In genomic region chr1:117352695-117353094, GRCh38 we compare ENCODE assay signal across 2 cellular contexts. TPM values are rescaled to one million over a fixed set of nuclear protein-coding genes. Genes with fewer than 3 reads are reported as not detected.
DNase-seq lines count a peak whose midpoint lies in the region; ATAC-seq, FAIRE-seq and TF ChIP-seq lines count a peak whose summit lies in the region.
"Not testable (repeated sequence)": the region's sequence is repeated elsewhere in the genome, so short reads cannot be mapped to it uniquely, and the experiment has no call there.

No MANE protein-coding gene starts in this region.

- TF ChIP-seq CTCF in HEK293 (tag by site-specific recombination; IDR thresholded peaks at IDR 0.05); K562 (IDR thresholded peaks at IDR 0.05 in 2 of 3, conservative IDR thresholded peaks at IDR 0.05 in 1 of 3; ENCODE audit: insufficient read depth in 2 of 3, low read depth in 1 of 3, low read length in 3 of 3): not testable (repeated sequence)

- in situ Hi-C loops in K562 (cut with MboI): not testable (repeated sequence)

- 44% methylated on average over 2 of the region's 3 CpGs for WGBS in K562 (ENCODE audit: insufficient coverage, low coverage, missing lambda C conversion rate)

- H3K4me3 ChIP-seq in HEK293 (ENCODE audit: low read depth, low read length); K562: not testable (repeated sequence)

- not testable (repeated sequence) for H3K27me3 ChIP-seq in K562 (ENCODE audit: control insufficient read depth in 2 of 2, insufficient read depth in 2 of 2, low read length in 2 of 2)

- DNase-seq in K562 (ENCODE audit: extremely low read depth in 1 of 4, low spot score in 3 of 4): not testable (repeated sequence)

- H3K36me3 ChIP-seq in HEK293 (ENCODE audit: control insufficient read depth in 2 of 2, insufficient read depth in 1 of 2, low read length in 2 of 2); K562 (ENCODE audit: control insufficient read depth, insufficient read depth, low read length): not testable (repeated sequence)

- ATAC-seq in K562: not testable (repeated sequence)

- CTCF ChIA-PET in HEK293 (lab: Yijun Ruan, JAX); K562 (lab: Yijun Ruan, JAX; ENCODE audit: low intra/inter-chr PET ratio): not testable (repeated sequence)

- POLR2A ChIA-PET in HEK293 (lab: Yijun Ruan, JAX); K562 (lab: Yijun Ruan, JAX): not testable (repeated sequence)

- H2AFZ ChIP-seq in K562 (ENCODE audit: low read depth, low read length): not testable (repeated sequence)

- intact Hi-C loops in K562 (cut with micrococcal nuclease): not testable (repeated sequence)

- not testable (repeated sequence) for TF ChIP-seq POLR2A in K562 (conservative IDR thresholded peaks at IDR 0.05)

- not testable (repeated sequence) for BruUV-seq in K562 (replicated peaks; lab: Mats Ljungman, UMichigan)

- H3K9me3 ChIP-seq in HEK293 (ENCODE audit: control insufficient read depth, insufficient read depth, low read depth, low read length); K562 (replicated peaks; ENCODE audit: control insufficient read depth, insufficient read depth, low read depth, low read length): not testable (repeated sequence)

- TF ChIP-seq RAD21 in K562 (CRISPR knock-in tag; conservative IDR thresholded peaks at IDR 0.05 in 1 of 2, IDR thresholded peaks at IDR 0.05 in 1 of 2): not testable (repeated sequence)

- H3K4me1 ChIP-seq in HEK293 (ENCODE audit: control insufficient read depth, insufficient read depth, low read length); K562 (replicated peaks in 1 of 2; ENCODE audit: control insufficient read depth in 2 of 2, insufficient read depth in 2 of 2, low read length in 2 of 2): not testable (repeated sequence)

- H3K79me2 ChIP-seq in K562 (ENCODE audit: control insufficient read depth, insufficient read depth, low read length): not testable (repeated sequence)

- not testable (repeated sequence) for H4K20me1 ChIP-seq in K562 (replicated peaks; ENCODE audit: control insufficient read depth, insufficient read depth, low read length)

- not testable (repeated sequence) for H3K9me1 ChIP-seq in K562 (ENCODE audit: control insufficient read depth, insufficient read depth, low read length)

- not testable (repeated sequence) for H3K27ac ChIP-seq in HEK293 (ENCODE audit: extremely low read depth, low read depth, low read length); K562 (ENCODE audit: extremely low read depth, low read depth, low read length)

- H3K4me2 ChIP-seq in K562 (ENCODE audit: insufficient read depth, low read length): not testable (repeated sequence)

- not testable (repeated sequence) for FAIRE-seq in K562 (lab: Jason Lieb, UNC)

- not testable (repeated sequence) for H3K9ac ChIP-seq in K562 (ENCODE audit: insufficient read depth in 1 of 2, low read depth in 2 of 2, low read length in 2 of 2)

- not testable (repeated sequence) for TF ChIP-seq EP300 in K562 (IDR thresholded peaks at IDR 0.05; ENCODE audit: low read length)

TF ChIP-seq in HEK293, 187 proteins besides CTCF, POLR2A, EP300 and RAD21:
- peak; percentile 53; the same call in 1 of the 2 replicates for TF ChIP-seq ZNF580 (tag by site-specific recombination; IDR thresholded peaks at IDR 0.05)
- TF ChIP-seq ZNF146 (tag by site-specific recombination; IDR thresholded peaks at IDR 0.05): peak; percentile 73

TF ChIP-seq in K562, 482 proteins besides CTCF, POLR2A, EP300 and RAD21:
- TF ChIP-seq BCOR (IDR thresholded peaks at IDR 0.05): peak; percentile 39; the same call in 1 of the 2 replicates

RNA-seq across cellular contexts. Expression of gene MAN1A2, which starts 14.6 kb away (rescaled TPM):
- total RNA-seq in K562 (2011; cell fraction: chromatin; rRNA removed; ENCODE audit: low replicate concordance): 46.5 and 92.7 TPM in 2 replicates
- total RNA-seq in K562 (2011; cell fraction: nucleolus; rRNA removed): 15.8 and 24.2 TPM in 2 replicates
- 44.9 and 65.8 TPM in 2 replicates for total RNA-seq in K562 (2011; cell fraction: nucleoplasm; rRNA removed)
- total RNA-seq in K562 (2014; rRNA removed) (16.9 and 18.7 TPM in 2 replicates), K562 (2014; rRNA removed; fragmentation: Illumina TruSeq; extraction: Trizol) (31.5 and 34.8 TPM in 2 replicates), K562 (2015; rRNA removed; fragmentation: Illumina TruSeq; extraction: Trizol) (35.3 and 38.4 TPM in 2 replicates), K562 (2021) (31.3 and 31.5 TPM in 2 replicates)
- polyA plus RNA-seq in K562 (2011; rRNA removed) (17.8 and 18.4 TPM in 2 replicates), K562 (2014; fragmentation: Illumina TruSeq; extraction: Trizol) (22.2 and 23.3 TPM in 2 replicates), K562 (2014; fragmentation: Nextera tagmentation; extraction: Ambion mirVana) (1 to 10 TPM; 4.2 to 4.6 TPM), K562 (2014; rRNA removed) (10.1 and 11.9 TPM in 2 replicates)
- 5.7 and 13.3 TPM in 2 replicates for polyA plus RNA-seq in K562 (2011; cell fraction: cytosol; rRNA removed)
- polyA plus RNA-seq in K562 (2011; cell fraction: nucleus; rRNA removed): 14.4 and 19.1 TPM in 2 replicates
- polyA plus RNA-seq in K562 (2012): 16.9 and 18.7 TPM in 2 replicates
- 52.7 and 61.3 TPM in 2 replicates for polyA minus RNA-seq in K562 (2011; rRNA and poly(A)+ RNA removed)
- polyA minus RNA-seq in K562 (2011; cell fraction: cytosol; rRNA and poly(A)+ RNA removed): 15.5 and 17.9 TPM in 2 replicates
- polyA minus RNA-seq in K562 (2011; cell fraction: nucleus; rRNA and poly(A)+ RNA removed): 23.6 and 55.3 TPM in 2 replicates
